ENCODE assay signal across 15 cellular contexts in the genomic region with DNA sequence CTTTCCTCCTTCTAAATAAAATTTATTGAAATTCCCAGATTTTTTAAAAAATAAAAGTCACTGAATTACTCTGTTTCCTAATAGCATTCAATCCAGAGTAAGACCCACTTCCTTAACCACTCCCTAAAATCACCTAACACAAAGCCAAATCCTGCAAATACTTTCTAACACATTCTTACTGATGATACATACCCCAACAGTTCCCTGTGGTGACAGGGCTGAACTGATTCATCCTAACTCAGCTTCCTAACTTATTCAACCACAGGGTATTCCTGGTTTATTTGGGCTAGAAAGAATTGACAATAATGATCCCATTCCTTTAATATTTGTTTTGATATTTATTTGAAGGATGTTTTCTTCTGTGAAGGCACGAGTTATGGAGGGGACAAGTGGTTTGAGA. TPM values are rescaled to one million over a fixed set of nuclear protein-coding genes. Genes with fewer than 3 reads are reported as not detected.
DNase-seq lines count a peak whose midpoint lies in the region; ATAC-seq, FAIRE-seq and TF ChIP-seq lines count a peak whose summit lies in the region.
"Had no signal": no experiment of that assay in that cellular context is flagged by ENCODE, and none has a peak within 500 bp of the region (broad histone marks: within the 10 kb centered on the region; RNA-seq: fewer than 3 reads in every experiment).

No MANE protein-coding gene starts in this region.

- ATAC-seq in stimulated activated naive CD8-positive, alpha-beta T cell treated with anti-CD3 and anti-CD28 coated beads, Interleukin-15, Interleukin-2, amounts not matched to agents 100 U/mL and 50 U/mL, for 24 hours = no peak
- ATAC-seq in HG02840 (IDR thresholded peaks at IDR 0.05; ENCODE audit: low FRiP score, unreplicated experiment) = no peak
- ATAC-seq: activated naive CD8-positive, alpha-beta T cell treated with anti-CD3 and anti-CD28 coated beads, Interleukin-2, amount 50 U/mL, for 24 hours; CD8-positive, alpha-beta T cell; natural killer cell treated with Interleukin-12 subunit alpha and Interleukin-12 subunit beta and Interleukin-15 and Interleukin-18, amount 100 ng/mL, for 72 hours had no signal

- intact Hi-C loops in spleen (cut with DNase I; ENCODE audit: low total_unique reads) = no loop called here

- no peak overlapping the region for H3K27ac ChIP-seq in spleen

- no peak for FAIRE-seq in H54 (lab: Jason Lieb, UNC)

- no peak for TF ChIP-seq CTCF in spleen (IDR thresholded peaks at IDR 0.05 in 8 of 11, conservative IDR thresholded peaks at IDR 0.05 in 3 of 11)

- H3K36me3 ChIP-seq in spleen = peaks cover 0 to 22% (median 17%) of the 10 kb centered on the region in 6 donors
- H3K36me3 ChIP-seq: WERI-Rb-1 had no signal

- no peak for TF ChIP-seq POLR2A in H54 (IDR thresholded peaks at IDR 0.05; ENCODE audit: low read depth, low read length)
- TF ChIP-seq POLR2A in spleen (IDR thresholded peaks at IDR 0.05) = no peak

- 53 to 85% (median 77%) methylated on average over 1 of the region's 1 CpG for WGBS in spleen, 5 donors

- peaks cover 13 to 100% (median 99%) of the 10 kb centered on the region in 8 donors for H3K9me3 ChIP-seq in spleen

- in situ Hi-C loops in G401 (cut with HindIII; ENCODE audit: low sequenced_read_pairs) = no loop called here

- no peaks in the 10 kb centered on the region for H3K4me1 ChIP-seq in spleen

- peak overlapping the region in 5 of 8 donors; percentile 20 to 58 (median 25) for H3K4me3 ChIP-seq in spleen

- peak; percentile 16 for DNase-seq in H54 (ENCODE audit: insufficient read length, low spot score)
- peak; percentile 21 for DNase-seq in astrocyte of the hippocampus (ENCODE audit: low read depth, low spot score)
- peak; percentile 31 for DNase-seq in iris pigment epithelial cell (ENCODE audit: low read depth)
- DNase-seq in spleen = no peak
- DNase-seq in stimulated activated naive CD8-positive, alpha-beta T cell treated with anti-CD3 and anti-CD28 coated beads, Interleukin-15, Interleukin-2, amounts not matched to agents 100 U/mL and 50 U/mL, for 24 hours = no peak
- DNase-seq in G401 (ENCODE audit: low spot score) = no peak
- DNase-seq in pons (ENCODE audit: low spot score) = no peak
- DNase-seq: activated CD8-positive, alpha-beta memory T cell treated with anti-CD3 and anti-CD28 coated beads, Interleukin-2, amount 50 U/mL, for 48 hours; activated naive CD8-positive, alpha-beta T cell treated with anti-CD3 and anti-CD28 coated beads, Interleukin-2, amount 50 U/mL, for 24 hours; CD8-positive, alpha-beta T cell; NCI-H1417; NCI-H526 treated with DMSO at 0.1 percent for 48 hours; WERI-Rb-1 had no signal

- H3K27me3 ChIP-seq in spleen (replicated peaks in 1 of 7) = peaks cover 0 to 18% (median 0%) of the 10 kb centered on the region in 7 donors

RNA-seq across cellular contexts. Expression of a gene that starts 40.7 kb away (rescaled TPM):
- 1 to 10 TPM; 3.1 to 6.3 (median 4.6) TPM for total RNA-seq in spleen
- polyA plus RNA-seq in spleen = 1 to 10 TPM; 3.7 to 7.2 (median 3.7) TPM
- not detected in 2 replicates for total RNA-seq in G401 (2014; rRNA removed; shearing (Covaris generic))

Comparison
In these comparisons a context has a peak if more than half of its experiments do, and no peak if none do; other contexts are left out.
1. DNase-seq: peak in H54 (single experiment), astrocyte of the hippocampus (single experiment) and iris pigment epithelial cell (single experiment); none in spleen (single experiment), stimulated activated naive CD8-positive, alpha-beta T cell treated with anti-CD3 and anti-CD28 coated beads, Interleukin-15, Interleukin-2, amounts not matched to agents 100 U/mL and 50 U/mL, for 24 hours (single experiment), G401 (single experiment) and pons (single experiment).